12 cellular contexts compared by ENCODE assay signal in genomic region chr1:25697426-25698220, GRCh38.
A peak's percentile ranks its signal among the peaks of the same experiment; 100 is the strongest.
DNase-seq lines count a peak whose midpoint lies in the region; TF ChIP-seq lines count a peak whose summit lies in the region.
"Had no signal": no experiment of that assay in that cellular context is flagged by ENCODE, and none has a peak within 500 bp of the region (broad histone marks: within the 10 kb centered on the region; RNA-seq: fewer than 3 reads in every experiment).

No MANE protein-coding gene starts in this region.

- H3K4me3 ChIP-seq in smooth muscle cell, result no peak overlapping the region
- H3K4me3 ChIP-seq: lung, testis had no signal

- H3K9me3 Mint-ChIP-seq in activated T-cell treated with anti-CD3 and anti-CD28 coated beads, Interleukin-2, amount 50 U/mL, for 24 hours, result no peaks in the 10 kb centered on the region
- H3K9me3 Mint-ChIP-seq: activated T-helper 2 cell treated with anti-CD3 and anti-CD28 coated beads, Interferon-gamma antibody, Interleukin-2, Interleukin-4, amounts not matched to agents 10 μg/mL and 5 μg/mL and 100 μg/mL, durations not matched to agents 14 hours and 24 hours and 36 hours; T-helper 2 cell treated with Interferon-gamma antibody and Interleukin-4, amounts not matched to agents 5 μg/mL and 100 μg/mL, for 36 hours had no signal

- H3K4me2 ChIP-seq in smooth muscle cell, result no peak overlapping the region

- peak; percentile 38 for DNase-seq in activated T-cell treated with anti-CD3 and anti-CD28 coated beads, Interleukin-2, amount 50 U/mL, for 24 hours
- no peak for DNase-seq in activated T-cell treated with anti-CD3 and anti-CD28 coated beads, Interleukin-2, amount 50 U/mL, for 1 hour
- DNase-seq in NCI-H446 (lab: John Stamatoyannopoulos, UW) (peak; percentile 46), epithelial cell of prostate (ENCODE audit: low read depth, low spot score) (no peak), smooth muscle cell (lab: John Stamatoyannopoulos, UW; ENCODE audit: unreplicated experiment) (no peak), Ammon's horn (ENCODE audit: low spot score) (no peak), SK-N-DZ (ENCODE audit: low spot score) (no peak)
- DNase-seq in activated effector memory CD4-positive, alpha-beta T cell treated with Interleukin-2 at 50 U/mL for 16 hours, result no peak
- DNase-seq: testis had no signal

- peaks cover 2% of the 10 kb centered on the region for H3K36me3 Mint-ChIP-seq in activated T-cell treated with anti-CD3 and anti-CD28 coated beads, Interleukin-2, amount 50 U/mL, for 24 hours (ENCODE audit: low read depth)

- no peaks in the 10 kb centered on the region for H3K27me3 Mint-ChIP-seq in activated T-cell treated with anti-CD3 and anti-CD28 coated beads, Interleukin-2, amount 50 U/mL, for 24 hours

- H3K27ac ChIP-seq in epithelial cell of prostate, result peak overlapping the region; percentile 10
- peak overlapping the region; percentile 0 for H3K27ac ChIP-seq in smooth muscle cell (ENCODE audit: low read depth)
- H3K27ac ChIP-seq: testis had no signal

- peaks cover 45% of the 10 kb centered on the region for H3F3A ChIP-seq in smooth muscle cell (ENCODE audit: low read depth)

- H3K4me1 Mint-ChIP-seq in activated T-cell treated with anti-CD3 and anti-CD28 coated beads, Interleukin-2, amount 50 U/mL, for 24 hours (ENCODE audit: low read depth), result peaks cover 50% of the 10 kb centered on the region

- no peaks in the 10 kb centered on the region for H3K36me3 ChIP-seq in smooth muscle cell (ENCODE audit: low read depth)

- peaks cover 37% of the 10 kb centered on the region for H3K4me1 ChIP-seq in smooth muscle cell (ENCODE audit: low read depth)

- no peak overlapping the region for H3K4me3 Mint-ChIP-seq in activated T-cell treated with anti-CD3 and anti-CD28 coated beads, Interleukin-2, amount 50 U/mL, for 24 hours
- H3K4me3 Mint-ChIP-seq: T-helper 2 cell treated with Interferon-gamma antibody and Interleukin-4, amounts not matched to agents 5 μg/mL and 100 μg/mL, for 36 hours had no signal

- no peaks in the 10 kb centered on the region for H3K9me3 ChIP-seq in smooth muscle cell (replicated peaks; ENCODE audit: low read depth)
- H3K9me3 ChIP-seq: testis had no signal

- no peak for TF ChIP-seq CTCF in smooth muscle cell (IDR thresholded peaks at IDR 0.05; ENCODE audit: borderline replicate concordance, insufficient read depth, poor library complexity, severe bottlenecking)

- no peaks in the 10 kb centered on the region for H3K79me2 ChIP-seq in smooth muscle cell (ENCODE audit: low read depth)

- H3K9ac ChIP-seq in smooth muscle cell (ENCODE audit: low read depth), result no peak overlapping the region

- no peaks in the 10 kb centered on the region for H4K20me1 ChIP-seq in smooth muscle cell (ENCODE audit: low read depth)

- H3K27ac Mint-ChIP-seq in activated T-cell treated with anti-CD3 and anti-CD28 coated beads, Interleukin-2, amount 50 U/mL, for 24 hours, result peak overlapping the region; percentile 84
- H3K27ac Mint-ChIP-seq: activated T-helper 2 cell treated with anti-CD3 and anti-CD28 coated beads, Interferon-gamma antibody, Interleukin-2, Interleukin-4, amounts not matched to agents 10 μg/mL and 5 μg/mL and 100 μg/mL, durations not matched to agents 14 hours and 24 hours and 36 hours; T-helper 2 cell treated with Interferon-gamma antibody and Interleukin-4, amounts not matched to agents 5 μg/mL and 100 μg/mL, for 36 hours had no signal

- no peaks in the 10 kb centered on the region for H3K27me3 ChIP-seq in smooth muscle cell (ENCODE audit: low read depth)
- H3K27me3 ChIP-seq: testis had no signal

- WGBS in smooth muscle cell (ENCODE audit: low lambda C conversion rate), result 85% methylated on average over 10 of the region's 10 CpGs

- H2AFZ ChIP-seq in smooth muscle cell (ENCODE audit: low read depth), result no peak overlapping the region

Comparison
In these comparisons a context has a peak if more than half of its experiments do, and no peak if none do; other contexts are left out.
1. DNase-seq: peak in activated T-cell treated with anti-CD3 and anti-CD28 coated beads, Interleukin-2, amount 50 U/mL, for 24 hours (single experiment) and NCI-H446 (2 of 2); none in activated T-cell treated with anti-CD3 and anti-CD28 coated beads, Interleukin-2, amount 50 U/mL, for 1 hour (single experiment), epithelial cell of prostate (single experiment), smooth muscle cell (single experiment), activated effector memory CD4-positive, alpha-beta T cell treated with Interleukin-2 at 50 U/mL for 16 hours (single experiment), Ammon's horn (single experiment) and SK-N-DZ (single experiment).